Comparison of ENCODE assay signal across 14 cellular contexts in genomic region chr22:28856095-28856455, GRCh38. TPM values are rescaled to one million over a fixed set of nuclear protein-coding genes. Genes with fewer than 3 reads are reported as not detected.
A peak's percentile ranks its signal among the peaks of the same experiment; 100 is the strongest.
DNase-seq lines count a peak whose midpoint lies in the region; ATAC-seq and TF ChIP-seq lines count a peak whose summit lies in the region.
"Had no signal": no experiment of that assay in that cellular context is flagged by ENCODE, and none has a peak within 500 bp of the region (broad histone marks: within the 10 kb centered on the region; RNA-seq: fewer than 3 reads in every experiment).

No MANE protein-coding gene starts in this region.

- no peak overlapping the region for H3K4me3 Mint-ChIP-seq in endothelial cell (ENCODE audit: unreplicated experiment)

- H3K9ac ChIP-seq in DND-41 (ENCODE audit: low read depth, low read length), result no peak overlapping the region
- H3K9ac ChIP-seq: GM23248 had no signal

- H2AFZ ChIP-seq in DND-41 (ENCODE audit: low read depth, low read length), result no peak overlapping the region
- H2AFZ ChIP-seq: GM23248 had no signal

- H3K4me1 ChIP-seq in DND-41 (ENCODE audit: insufficient read depth, low read length), result no peaks in the 10 kb centered on the region
- no peaks in the 10 kb centered on the region for H3K4me1 ChIP-seq in RWPE2 (ENCODE audit: insufficient read depth, poor library complexity, severe bottlenecking)
- no peaks in the 10 kb centered on the region for H3K4me1 ChIP-seq in left lung
- H3K4me1 ChIP-seq in psoas muscle, result peaks cover 15% of the 10 kb centered on the region
- H3K4me1 ChIP-seq: HAP-1 had no signal

- ATAC-seq in DND-41 (ENCODE audit: insufficient read depth, low read depth) (peak; percentile 24; the same call in 1 of the 3 replicates), RWPE2 (ENCODE audit: low read depth) (peak; percentile 12; the same call in 1 of the 3 replicates), left lung (peak; percentile 15), psoas muscle (peak; percentile 13 to 34 (median 28)), HG03135 (IDR thresholded peaks at IDR 0.05; ENCODE audit: unreplicated experiment) (no peak)

- H3K27ac ChIP-seq in DND-41 (ENCODE audit: low read length) (no peak overlapping the region), RWPE2 (ENCODE audit: poor library complexity, severe bottlenecking) (no peak overlapping the region), left lung (no peak overlapping the region), psoas muscle (no peak overlapping the region)
- H3K27ac ChIP-seq: GM23248 had no signal

- H3K79me2 ChIP-seq in DND-41 (ENCODE audit: insufficient read depth, low read length), result no peaks in the 10 kb centered on the region

- no peak for DNase-seq in DND-41
- no peak for DNase-seq in RWPE2 (ENCODE audit: low spot score)
- no peak for DNase-seq in left lung
- no peak for DNase-seq in psoas muscle
- DNase-seq in endothelial cell (ENCODE audit: low spot score), result no peak
- DNase-seq in GDM1 (lab: John Stamatoyannopoulos, UW), result no peak
- DNase-seq: NCI-H187 treated with DMSO at 0.1 percent for 48 hours, NCI-H446 treated with DMSO at 0.1 percent for 48 hours, SIG-M5 had no signal

- H3K27ac Mint-ChIP-seq in endothelial cell (ENCODE audit: unreplicated experiment), result no peak overlapping the region

- H4K20me1 ChIP-seq in DND-41 (ENCODE audit: insufficient read depth, low read length), result peaks cover 4% of the 10 kb centered on the region; the same call in 1 of the 2 replicates

- H3K36me3 Mint-ChIP-seq in endothelial cell (ENCODE audit: low read depth, unreplicated experiment), result no peaks in the 10 kb centered on the region
- H3K36me3 Mint-ChIP-seq: CD4-positive, CD25-positive, alpha-beta regulatory T cell had no signal

- H3K36me3 ChIP-seq in DND-41 (ENCODE audit: insufficient read depth, low read length) (no peaks in the 10 kb centered on the region), RWPE2 (ENCODE audit: low read depth) (no peaks in the 10 kb centered on the region), left lung (no peaks in the 10 kb centered on the region), psoas muscle (ENCODE audit: insufficient read depth in 1 of 2, low read depth in 1 of 2) (no peaks in the 10 kb centered on the region)
- H3K36me3 ChIP-seq: HAP-1, MG63 had no signal

- 95 to 96% (median 96%) methylated on average over 1 of the region's 1 CpG for WGBS in psoas muscle, 3 donors

- no peaks in the 10 kb centered on the region for H3K27me3 Mint-ChIP-seq in endothelial cell (ENCODE audit: unreplicated experiment)

- H3K4me1 Mint-ChIP-seq in endothelial cell (ENCODE audit: unreplicated experiment), result no peaks in the 10 kb centered on the region
- H3K4me1 Mint-ChIP-seq: CD4-positive, CD25-positive, alpha-beta regulatory T cell had no signal

- intact Hi-C loops in left lung (cut with DNase I), result loop anchor here in 1 of 2 donors (5.0 to 10.0 kb wide), 2 partner anchors 186 to 399 kb away; no protein-coding TSS in a partner anchor
- intact Hi-C loops in psoas muscle (cut with DNase I), result loop anchor here (5.0 to 10.0 kb wide), 3 partner anchors 299 to 391 kb away; no protein-coding TSS in a partner anchor

- no peak overlapping the region for H3K4me2 ChIP-seq in DND-41 (ENCODE audit: insufficient read depth, low read length)

- H3K9me3 ChIP-seq in DND-41 (ENCODE audit: insufficient read depth, low read length, severe bottlenecking) (no peaks in the 10 kb centered on the region), RWPE2 (ENCODE audit: severe bottlenecking) (no peaks in the 10 kb centered on the region), left lung (no peaks in the 10 kb centered on the region), psoas muscle (no peaks in the 10 kb centered on the region)
- H3K9me3 ChIP-seq: HAP-1, MG63 had no signal

- no peak overlapping the region for H3K4me3 ChIP-seq in DND-41 (ENCODE audit: low read depth in 1 of 2, low read length in 2 of 2)
- no peak overlapping the region for H3K4me3 ChIP-seq in RWPE2 (ENCODE audit: severe bottlenecking)
- H3K4me3 ChIP-seq in left lung, result no peak overlapping the region
- no peak overlapping the region for H3K4me3 ChIP-seq in psoas muscle
- H3K4me3 ChIP-seq: GM23248, HAP-1, MG63 had no signal

- TF ChIP-seq CTCF in DND-41 (IDR thresholded peaks at IDR 0.05; ENCODE audit: borderline replicate concordance, extremely low read depth, low read length, poor library complexity, severe bottlenecking) (no peak), RWPE2 (IDR thresholded peaks at IDR 0.05; ENCODE audit: poor library complexity, severe bottlenecking) (no peak), left lung (IDR thresholded peaks at IDR 0.05) (no peak), psoas muscle (IDR thresholded peaks at IDR 0.05) (no peak), endothelial cell (IDR thresholded peaks at IDR 0.05; ENCODE audit: unreplicated experiment) (no peak)

- H3K9me3 Mint-ChIP-seq in endothelial cell (ENCODE audit: unreplicated experiment), result no peaks in the 10 kb centered on the region
- H3K9me3 Mint-ChIP-seq: CD4-positive, CD25-positive, alpha-beta regulatory T cell had no signal

- H3K27me3 ChIP-seq in DND-41 (ENCODE audit: insufficient read depth, low read length, poor library complexity), result no peaks in the 10 kb centered on the region
- H3K27me3 ChIP-seq in RWPE2 (ENCODE audit: insufficient read depth, poor library complexity, severe bottlenecking), result no peaks in the 10 kb centered on the region
- no peaks in the 10 kb centered on the region for H3K27me3 ChIP-seq in left lung
- H3K27me3 ChIP-seq in psoas muscle (ENCODE audit: insufficient read depth in 3 of 3, low read length in 2 of 3), result no peaks in the 10 kb centered on the region
- H3K27me3 ChIP-seq: MG63 had no signal

RNA-seq across cellular contexts. Expression of gene ZNRF3, which starts 27.3 kb away (rescaled TPM):
- 10 to 100 TPM in 1 of 2 donors, 1 to 10 TPM in 1; 8.8 to 13.1 TPM for total RNA-seq in left lung
- total RNA-seq in psoas muscle, result 1 to 10 TPM; 4.9 to 8.5 (median 7.4) TPM
- 1 to 10 TPM; 2.2 to 4.8 (median 2.4) TPM for polyA plus RNA-seq in psoas muscle
- total RNA-seq in endothelial cell (ENCODE audit: unreplicated experiment), result 3.3 TPM

RNA-seq across cellular contexts. Expression of gene XBP1, which starts 55.7 kb away (rescaled TPM):
- total RNA-seq in left lung (100 to 1,000 TPM; 194 to 259 TPM), psoas muscle (100 to 1,000 TPM in 2 of 4 donors, 10 to 100 TPM in 2; 38.9 to 151 (median 98.8) TPM), endothelial cell (ENCODE audit: unreplicated experiment) (71.3 TPM)
- 100 to 1,000 TPM in 2 of 3 donors, 10 to 100 TPM in 1; 82.6 to 173 (median 110) TPM for polyA plus RNA-seq in psoas muscle
